In the genomic region with DNA sequence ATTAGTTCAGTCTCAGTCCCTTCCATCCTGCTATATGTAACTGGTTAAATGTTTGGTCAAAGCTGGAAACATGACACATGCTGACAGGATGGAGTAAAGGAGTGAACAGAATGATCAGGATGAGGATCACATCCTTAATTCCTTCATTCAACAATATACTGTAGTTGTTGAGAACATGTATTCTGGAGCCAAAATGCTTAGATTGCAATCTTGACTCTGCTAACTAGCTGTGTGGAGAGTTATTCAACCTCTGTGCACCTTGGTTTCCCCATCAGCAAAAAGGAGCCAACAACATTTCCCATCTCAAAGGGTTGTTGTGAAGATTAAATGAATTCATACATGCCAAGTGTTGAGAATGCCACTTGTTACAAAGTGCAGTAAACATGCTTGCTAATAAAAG, we compare ENCODE assay signal across 2 cellular contexts.
TF ChIP-seq lines count a peak whose summit lies in the region.

No MANE protein-coding gene starts in this region.

TF ChIP-seq in HepG2, 621 proteins besides CTCF, POLR2A, EP300 and RAD21:
- TF ChIP-seq GTF2F1 (IDR thresholded peaks at IDR 0.05; ENCODE audit: low read length) = no peak
- TF ChIP-seq MAFF (IDR thresholded peaks at IDR 0.05; ENCODE audit: low read depth, low read length) = peak; percentile 34; the same call in 1 of the 2 replicates
- TF ChIP-seq ZNF883 (CRISPR knock-in tag; IDR thresholded peaks at IDR 0.05; ENCODE audit: not compliant biosample characterization) = no peak
- TF ChIP-seq POGZ (CRISPR knock-in tag; IDR thresholded peaks at IDR 0.05) = no peak
- TF ChIP-seq MEIS2 (CRISPR knock-in tag; IDR thresholded peaks at IDR 0.05) = no peak
- no peak for TF ChIP-seq SSRP1 (CRISPR knock-in tag; IDR thresholded peaks at IDR 0.05)
- TF ChIP-seq, protein P1, sequence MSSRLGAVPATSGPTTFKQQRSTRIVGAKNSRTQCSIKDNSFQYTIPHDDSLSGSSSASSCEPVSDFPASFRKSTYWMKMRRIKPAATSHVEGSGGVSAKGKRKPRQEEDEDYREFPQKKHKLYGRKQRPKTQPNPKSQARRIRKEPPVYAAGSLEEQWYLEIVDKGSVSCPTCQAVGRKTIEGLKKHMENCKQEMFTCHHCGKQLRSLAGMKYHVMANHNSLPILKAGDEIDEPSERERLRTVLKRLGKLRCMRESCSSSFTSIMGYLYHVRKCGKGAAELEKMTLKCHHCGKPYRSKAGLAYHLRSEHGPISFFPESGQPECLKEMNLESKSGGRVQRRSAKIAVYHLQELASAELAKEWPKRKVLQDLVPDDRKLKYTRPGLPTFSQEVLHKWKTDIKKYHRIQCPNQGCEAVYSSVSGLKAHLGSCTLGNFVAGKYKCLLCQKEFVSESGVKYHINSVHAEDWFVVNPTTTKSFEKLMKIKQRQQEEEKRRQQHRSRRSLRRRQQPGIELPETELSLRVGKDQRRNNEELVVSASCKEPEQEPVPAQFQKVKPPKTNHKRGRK (CRISPR knock-in tag; IDR thresholded peaks at IDR 0.05) = no peak
- peak; percentile 6 to 61; a peak in 2 of 4 replicates for TF ChIP-seq MAFK (conservative IDR thresholded peaks at IDR 0.05 in 1 of 2, IDR thresholded peaks at IDR 0.05 in 1 of 2; ENCODE audit: low read length in 2 of 2)
TF ChIP-seq in HepG2: peak in this region for 2.

TF ChIP-seq in K562, 482 proteins besides CTCF, POLR2A, EP300 and RAD21:
- TF ChIP-seq KLF6 (CRISPR knock-in tag; IDR thresholded peaks at IDR 0.05; ENCODE audit: borderline replicate concordance) (no peak), ZNF316 (IDR thresholded peaks at IDR 0.05) (peak; percentile 68), HMBOX1 (IDR thresholded peaks at IDR 0.05) (peak; percentile 83)
TF ChIP-seq in K562: peak in this region for 2.
